ENCODE assay signal across 24 cellular contexts in genomic region chr4:149166886-149167285, GRCh38.
A peak's percentile ranks its signal among the peaks of the same experiment; 100 is the strongest.
DNase-seq lines count a peak whose midpoint lies in the region; ATAC-seq and TF ChIP-seq lines count a peak whose summit lies in the region.
"Had no signal": no experiment of that assay in that cellular context is flagged by ENCODE, and none has a peak within 500 bp of the region (broad histone marks: within the 10 kb centered on the region; RNA-seq: fewer than 3 reads in every experiment).

No MANE protein-coding gene starts in this region.

- H4K91ac ChIP-seq in IMR-90 (ENCODE audit: insufficient read depth, low read depth, low read length), result peak overlapping the region; percentile 31; the same call in 1 of the 2 replicates

- BruUV-seq in IMR-90 (replicated peaks; lab: Mats Ljungman, UMichigan), result no TSS peak

- H3K18ac ChIP-seq in IMR-90 (ENCODE audit: low read depth, low read length), result peak overlapping the region; percentile 97; the same call in 1 of the 2 replicates

- no peak for TF ChIP-seq POLR2A in IMR-90 (IDR thresholded peaks at IDR 0.05; ENCODE audit: low read depth, low read length)
- TF ChIP-seq POLR2A in esophagus muscularis mucosa (IDR thresholded peaks at IDR 0.05; ENCODE audit: low read depth), result no peak

- DNase-seq in A172 (ENCODE audit: low spot score) (peak; percentile 44), IMR-90 (no peak), choroid plexus epithelial cell (ENCODE audit: low read depth) (peak; percentile 31), mesothelial cell of epicardium (ENCODE audit: low spot score in 2 of 2, unreplicated experiment in 2 of 2) (no peak), GM03348 (ENCODE audit: low spot score) (no peak), esophagus muscularis mucosa (ENCODE audit: extremely low spot score) (no peak)
- DNase-seq: AML-193; C1 segment of cervical spinal cord; CD8-positive, alpha-beta T cell; DMS153; GDM1; HCEC 1CT; MM.1S; NCI-H1092 treated with DMSO at 0.1 percent for 48 hours; NCI-H146; NCI-H2029; NCI-H524 treated with DMSO at 0.1 percent for 48 hours; NCI-H82; OCI-M1 had no signal

- in situ Hi-C loops in IMR-90 (cut with MboI; ENCODE audit: low sequenced_read_pairs), result no loop called here

- no peaks in the 10 kb centered on the region for H3K36me3 ChIP-seq in IMR-90 (ENCODE audit: control insufficient read depth, insufficient read depth, low read length)
- no peaks in the 10 kb centered on the region for H3K36me3 ChIP-seq in esophagus muscularis mucosa
- H3K36me3 ChIP-seq: SJSA1 had no signal

- H3K4me2 ChIP-seq in IMR-90 (ENCODE audit: low read depth, low read length), result peak overlapping the region; percentile 15; the same call in 1 of the 2 replicates

- no peaks in the 10 kb centered on the region for H3K9me3 Mint-ChIP-seq in mesothelial cell of epicardium
- H3K9me3 Mint-ChIP-seq: CD8-positive, alpha-beta T cell had no signal

- H3K4ac ChIP-seq in IMR-90 (ENCODE audit: low read depth, low read length), result peak overlapping the region; percentile 61; the same call in 1 of the 2 replicates

- H3K36me3 Mint-ChIP-seq in mesothelial cell of epicardium, result no peaks in the 10 kb centered on the region
- H3K36me3 Mint-ChIP-seq: CD8-positive, alpha-beta T cell had no signal

- no peak overlapping the region for H3K9ac ChIP-seq in IMR-90 (ENCODE audit: low read depth, low read length)

- H3K4me3 ChIP-seq in IMR-90 (ENCODE audit: insufficient read depth, low read depth, low read length) (no peak overlapping the region), choroid plexus epithelial cell (ENCODE audit: low read depth, low read length) (no peak overlapping the region), esophagus muscularis mucosa (no peak overlapping the region)
- H3K4me3 ChIP-seq: SJSA1 had no signal

- H3K9me3 ChIP-seq in IMR-90 (ENCODE audit: control insufficient read depth, insufficient read depth, low read length) (no peaks in the 10 kb centered on the region), esophagus muscularis mucosa (no peaks in the 10 kb centered on the region)
- H3K9me3 ChIP-seq: SJSA1 had no signal

- peak overlapping the region; percentile 16; the same call in 1 of the 2 replicates for H3K14ac ChIP-seq in IMR-90 (replicated peaks; ENCODE audit: low read depth, low read length)

- H4K8ac ChIP-seq in IMR-90 (ENCODE audit: low read depth in 2 of 2, low read length in 2 of 2), result peak overlapping the region; percentile 53 to 65; a peak in 3 of 4 replicates

- H3K27me3 ChIP-seq in IMR-90 (ENCODE audit: control insufficient read depth, insufficient read depth, low read length), result no peaks in the 10 kb centered on the region
- no peaks in the 10 kb centered on the region for H3K27me3 ChIP-seq in esophagus muscularis mucosa
- H3K27me3 ChIP-seq: SJSA1 had no signal

- H2BK15ac ChIP-seq in IMR-90 (ENCODE audit: low read depth, low read length), result peak overlapping the region; percentile 71; the same call in 1 of the 3 replicates

- peak overlapping the region; percentile 85 for H3K27ac Mint-ChIP-seq in mesothelial cell of epicardium
- H3K27ac Mint-ChIP-seq: CD8-positive, alpha-beta T cell had no signal

- TF ChIP-seq CTCF in IMR-90 (conservative IDR thresholded peaks at IDR 0.05; ENCODE audit: low read depth, low read length), result no peak
- TF ChIP-seq CTCF in choroid plexus epithelial cell (conservative IDR thresholded peaks at IDR 0.05; ENCODE audit: low read depth, low read length), result no peak
- TF ChIP-seq CTCF in mesothelial cell of epicardium (IDR thresholded peaks at IDR 0.05; ENCODE audit: unreplicated experiment), result no peak
- no peak for TF ChIP-seq CTCF in esophagus muscularis mucosa (IDR thresholded peaks at IDR 0.05)

- 0 out of 2 replicates have a peak overlapping the region, but pooled peaks have one; percentile 7 for H3K23ac ChIP-seq in IMR-90 (ENCODE audit: low read depth, low read length)

- no peak overlapping the region for H2AFZ ChIP-seq in IMR-90 (replicated peaks; ENCODE audit: low read length, poor library complexity)

- CTCF ChIA-PET in IMR-90 (lab: Yijun Ruan, JAX), result no interaction called here

- no peaks in the 10 kb centered on the region for H4K20me1 ChIP-seq in IMR-90 (ENCODE audit: insufficient read depth, low read length)

- TF ChIP-seq RAD21 in IMR-90 (IDR thresholded peaks at IDR 0.05; ENCODE audit: low read length), result no peak

- dilution Hi-C loops in IMR-90 (cut with HindIII; ENCODE audit: low sequenced_read_pairs, unreplicated experiment), result no loop called here

- H3K27me3 Mint-ChIP-seq in mesothelial cell of epicardium (ENCODE audit: low read depth), result no peaks in the 10 kb centered on the region

- peak overlapping the region; percentile 76; the same call in 1 of the 2 replicates for H2BK20ac ChIP-seq in IMR-90 (ENCODE audit: low read depth, low read length)

- H3K79me1 ChIP-seq in IMR-90 (ENCODE audit: low read depth in 1 of 2, low read length in 2 of 2), result no peaks in the 10 kb centered on the region

- no peak overlapping the region; the same call in 1 of the 2 replicates for H4K5ac ChIP-seq in IMR-90 (ENCODE audit: low read depth, low read length)

- H3K9me1 ChIP-seq in IMR-90 (ENCODE audit: insufficient read depth, low read length), result peaks cover 3% of the 10 kb centered on the region; the same call in 1 of the 2 replicates

- no peak overlapping the region for H3K27ac ChIP-seq in IMR-90 (ENCODE audit: insufficient read depth, low read length)
- H3K27ac ChIP-seq in esophagus muscularis mucosa (replicated peaks in 1 of 4), result no peak overlapping the region
- H3K27ac ChIP-seq: 22Rv1, SJSA1 had no signal

- peaks cover 12% of the 10 kb centered on the region for H3K4me1 ChIP-seq in IMR-90 (ENCODE audit: control insufficient read depth, insufficient read depth, low read length)
- peaks cover 0 to 5% (median 0%) of the 10 kb centered on the region in 4 donors for H3K4me1 ChIP-seq in esophagus muscularis mucosa

- no peak overlapping the region for H2AK5ac ChIP-seq in IMR-90 (ENCODE audit: low read depth, low read length)

- peak overlapping the region; percentile 100 for H2BK5ac ChIP-seq in IMR-90 (ENCODE audit: low read depth, low read length, poor library complexity, severe bottlenecking)

- no peak for TF ChIP-seq EP300 in esophagus muscularis mucosa (IDR thresholded peaks at IDR 0.05)

- POLR2A ChIA-PET in IMR-90 (lab: Charles Lee; ENCODE audit: unreplicated experiment), result interaction anchor here (0.8 kb wide), 1 partner anchor 22 kb away, joined by 5 read pairs; no protein-coding TSS in a partner anchor

- H2AK9ac ChIP-seq in IMR-90 (replicated peaks; ENCODE audit: low read depth, low read length, poor library complexity), result no peak overlapping the region

- peaks cover 33% of the 10 kb centered on the region for H3K4me1 Mint-ChIP-seq in mesothelial cell of epicardium

- intact Hi-C loops in IMR-90 (cut with micrococcal nuclease) (no loop called here), esophagus muscularis mucosa (cut with DNase I) (no loop called here)

- no peak overlapping the region for H3K56ac ChIP-seq in IMR-90 (ENCODE audit: extremely low read depth, insufficient read depth, low read length)

- ATAC-seq in IMR-90 (ENCODE audit: low read depth), result no peak
- no peak for ATAC-seq in HG02623 (IDR thresholded peaks at IDR 0.05; ENCODE audit: unreplicated experiment)
- no peak for ATAC-seq in GM21717 (IDR thresholded peaks at IDR 0.05; ENCODE audit: unreplicated experiment)
- ATAC-seq: CD8-positive, alpha-beta T cell; Right ventricle myocardium inferior had no signal

- H3K4me3 Mint-ChIP-seq in mesothelial cell of epicardium, result no peak overlapping the region
- H3K4me3 Mint-ChIP-seq: CD8-positive, alpha-beta T cell had no signal

- H2BK120ac ChIP-seq in IMR-90 (ENCODE audit: low read depth, low read length), result peak overlapping the region; percentile 74

- WGBS in IMR-90 (ENCODE audit: extremely low coverage in 2 of 2, insufficient read length in 1 of 2), 2 experiments, result 100% methylated on average over 1 of the region's 2 CpGs; no CpG with 5 or more reads in 1 of the 2 experiments
- WGBS in esophagus muscularis mucosa, result 91% methylated on average over 2 of the region's 2 CpGs

TF ChIP-seq in IMR-90, 13 proteins besides CTCF, POLR2A, EP300 and RAD21:
- TF ChIP-seq MAZ (IDR thresholded peaks at IDR 0.05; ENCODE audit: borderline replicate concordance, low read depth, low read length) (no peak), RFX5 (IDR thresholded peaks at IDR 0.05; ENCODE audit: low read depth, low read length) (no peak), ELK1 (IDR thresholded peaks at IDR 0.05; ENCODE audit: borderline replicate concordance, low read depth, low read length) (no peak), FOS (IDR thresholded peaks at IDR 0.05; ENCODE audit: low read depth, low read length) (no peak), BHLHE40 (IDR thresholded peaks at IDR 0.05; ENCODE audit: low read depth, low read length) (no peak), SMC3 (IDR thresholded peaks at IDR 0.05; ENCODE audit: low read depth, low read length) (no peak), RCOR1 (IDR thresholded peaks at IDR 0.05; ENCODE audit: insufficient replicate concordance, low read length) (no peak), USF2 (IDR thresholded peaks at IDR 0.05; ENCODE audit: low read depth, low read length) (no peak), CHD1 (IDR thresholded peaks at IDR 0.05; ENCODE audit: low read depth, low read length) (no peak), MAFK (IDR thresholded peaks at IDR 0.05; ENCODE audit: low read depth, low read length) (no peak), CEBPB (IDR thresholded peaks at IDR 0.05; ENCODE audit: low read depth, low read length) (no peak), NFE2L2 (IDR thresholded peaks at IDR 0.05; ENCODE audit: low read depth, low read length) (no peak), MXI1 (IDR thresholded peaks at IDR 0.05; ENCODE audit: borderline replicate concordance, low read depth, low read length) (no peak)

Comparison
In these comparisons a context has a peak if more than half of its experiments do, and no peak if none do; other contexts are left out.
1. DNase-seq: peak in A172 (single experiment) and choroid plexus epithelial cell (single experiment); none in IMR-90 (single experiment), mesothelial cell of epicardium (0 of 2), GM03348 (single experiment) and esophagus muscularis mucosa (single experiment).